Comparison of ENCODE assay signal across 9 cellular contexts in genomic region chr11:280762-281485, GRCh38. TPM values are rescaled to one million over a fixed set of nuclear protein-coding genes. Genes with fewer than 3 reads are reported as not detected.
DNase-seq lines count a peak whose midpoint lies in the region; ATAC-seq and TF ChIP-seq lines count a peak whose summit lies in the region.
"Had no signal": no experiment of that assay in that cellular context is flagged by ENCODE, and none has a peak within 500 bp of the region (broad histone marks: within the 10 kb centered on the region; RNA-seq: fewer than 3 reads in every experiment).

No MANE protein-coding gene starts in this region.

- H3K27me3 Mint-ChIP-seq in activated T-cell treated with anti-CD3 and anti-CD28 coated beads, Interleukin-2, amount 50 U/mL, for 72 hours (ENCODE audit: low read depth) = peaks cover 9% of the 10 kb centered on the region

- H3K27me3 ChIP-seq in heart left ventricle (peaks cover 39 to 94% (median 65%) of the 10 kb centered on the region in 9 donors), right lobe of liver (no peaks in the 10 kb centered on the region), thymus (ENCODE audit: control insufficient read depth, insufficient read depth) (peaks cover 58% of the 10 kb centered on the region), PC-9 (ENCODE audit: insufficient read depth, low read depth) (no peaks in the 10 kb centered on the region)

- CTCF ChIA-PET in PC-9 (lab: Charles Lee) = no interaction called here

- DNase-seq in heart left ventricle (peak in 3 of 5 donors; percentile 17 to 66 (median 30)), cardiac septum (ENCODE audit: low spot score) (no peak), right lobe of liver (peak; percentile 24 to 66 (median 51)), PC-9 (no peak), DMS79 treated with DMSO at 0.1 percent for 48 hours (lab: John Stamatoyannopoulos, UW) (no peak)
- peak; percentile 58 to 64 for DNase-seq in activated T-cell treated with anti-CD3 and anti-CD28 coated beads, Interleukin-2, amount 50 U/mL, for 72 hours

- peaks cover 4 to 8% of the 10 kb centered on the region in 2 donors for H3K9me3 Mint-ChIP-seq in activated T-cell treated with anti-CD3 and anti-CD28 coated beads, Interleukin-2, amount 50 U/mL, for 72 hours

- H3F3A ChIP-seq in PC-9 (ENCODE audit: insufficient read depth, low read depth) = no peaks in the 10 kb centered on the region

- intact Hi-C loops in heart left ventricle (cut with DNase I) = no loop called here
- intact Hi-C loops in cardiac septum (cut with DNase I) = no loop called here
- intact Hi-C loops in right lobe of liver (cut with DNase I) = no loop called here
- intact Hi-C loops in PC-9 (cut with micrococcal nuclease; ENCODE audit: unreplicated experiment) = no loop called here

- no peak overlapping the region for H3K27ac Mint-ChIP-seq in activated T-cell treated with anti-CD3 and anti-CD28 coated beads, Interleukin-2, amount 50 U/mL, for 72 hours

- 10 to 16% (median 12%) methylated on average over 19 to 71 of the region's 71 CpGs for WGBS in heart left ventricle, 4 donors
- WGBS in right lobe of liver (ENCODE audit: insufficient coverage, low coverage, low lambda C conversion rate, missing lambda C conversion rate) = 25% methylated on average over 26 of the region's 71 CpGs
- WGBS in thymus = 11% methylated on average over 71 of the region's 71 CpGs

- TF ChIP-seq CTCF in heart left ventricle (IDR thresholded peaks at IDR 0.05) = no peak
- TF ChIP-seq CTCF in right lobe of liver (IDR thresholded peaks at IDR 0.05) = no peak
- TF ChIP-seq CTCF in PC-9 (conservative IDR thresholded peaks at IDR 0.05) = no peak

- H3K4me3 ChIP-seq in heart left ventricle (peak overlapping the region in 5 of 12 donors; percentile 21 to 49 (median 32)), right lobe of liver (peak overlapping the region; percentile 41 to 62 (median 52)), thymus (ENCODE audit: low read length) (peak overlapping the region; percentile 41), PC-9 (no peak overlapping the region)

- peaks cover 67% of the 10 kb centered on the region for H3K4me1 Mint-ChIP-seq in activated T-cell treated with anti-CD3 and anti-CD28 coated beads, Interleukin-2, amount 50 U/mL, for 72 hours (ENCODE audit: low read depth)

- H3K79me2 ChIP-seq in PC-9 (ENCODE audit: low read depth) = no peaks in the 10 kb centered on the region

- peaks cover 8 to 25% of the 10 kb centered on the region in 2 donors for H3K36me3 Mint-ChIP-seq in activated T-cell treated with anti-CD3 and anti-CD28 coated beads, Interleukin-2, amount 50 U/mL, for 72 hours (ENCODE audit: insufficient read depth in 2 of 2)

- H2AFZ ChIP-seq in PC-9 = no peak overlapping the region

- no peak for TF ChIP-seq POLR2A in heart left ventricle (IDR thresholded peaks at IDR 0.05)
- no peak for TF ChIP-seq POLR2A in right lobe of liver (IDR thresholded peaks at IDR 0.05)

- no peak overlapping the region for H3K27ac ChIP-seq in heart left ventricle
- peak overlapping the region in 1 of 3 donors; percentile 43 for H3K27ac ChIP-seq in right lobe of liver
- peak overlapping the region; percentile 60 for H3K27ac ChIP-seq in thymus (ENCODE audit: low read depth)
- H3K27ac ChIP-seq in PC-9 = no peak overlapping the region

- peak overlapping the region; percentile 84 to 88 for H3K4me3 Mint-ChIP-seq in activated T-cell treated with anti-CD3 and anti-CD28 coated beads, Interleukin-2, amount 50 U/mL, for 72 hours

- H3K4me1 ChIP-seq in heart left ventricle = peaks cover 0 to 31% (median 16%) of the 10 kb centered on the region in 12 donors
- H3K4me1 ChIP-seq in right lobe of liver = peaks cover 0 to 14% (median 7%) of the 10 kb centered on the region in 4 donors
- H3K4me1 ChIP-seq in thymus (ENCODE audit: control insufficient read depth, insufficient read depth, low read length) = no peaks in the 10 kb centered on the region
- H3K4me1 ChIP-seq in PC-9 (replicated peaks; ENCODE audit: insufficient read depth) = no peaks in the 10 kb centered on the region

- no peak overlapping the region for H3K4me2 ChIP-seq in PC-9

- no peaks in the 10 kb centered on the region for H4K20me1 ChIP-seq in PC-9 (ENCODE audit: insufficient read depth)

- POLR2A ChIA-PET in PC-9 (lab: Charles Lee; ENCODE audit: unreplicated experiment) = interaction anchor here (0.5 kb wide), 1 partner anchor 13 kb away, joined by 3 read pairs; no protein-coding TSS in a partner anchor

- H3K9me2 ChIP-seq in PC-9 (ENCODE audit: insufficient read depth) = no peaks in the 10 kb centered on the region

- H3K36me3 ChIP-seq in heart left ventricle (no peaks in the 10 kb centered on the region), right lobe of liver (no peaks in the 10 kb centered on the region), thymus (ENCODE audit: control insufficient read depth, insufficient read depth) (no peaks in the 10 kb centered on the region), PC-9 (ENCODE audit: low read depth) (no peaks in the 10 kb centered on the region)

- ATAC-seq in heart left ventricle (no peak), right lobe of liver (no peak), HG02884 (IDR thresholded peaks at IDR 0.05; ENCODE audit: unreplicated experiment) (no peak)
- peak; percentile 35 to 56 for ATAC-seq in activated T-cell treated with anti-CD3 and anti-CD28 coated beads, Interleukin-2, amount 50 U/mL, for 72 hours (replicated peaks in 1 of 2)

- no TSS peak for BruUV-seq in PC-9 (replicated peaks; lab: Mats Ljungman, UMichigan)

- H3K9me3 ChIP-seq in heart left ventricle (peaks cover 0 to 3% (median 0%) of the 10 kb centered on the region in 12 donors), right lobe of liver (no peaks in the 10 kb centered on the region), thymus (ENCODE audit: control insufficient read depth) (peaks cover 1% of the 10 kb centered on the region), PC-9 (ENCODE audit: insufficient read depth, low read depth) (no peaks in the 10 kb centered on the region)

RNA-seq across cellular contexts. Expression of gene NLRP6, which starts 2.7 kb away (rescaled TPM):
- total RNA-seq in heart left ventricle (under 1 TPM in 4 of 9 donors, not detected in 5; 0.09 to 0.20 (median 0.16) TPM), cardiac septum (0.19 TPM), right lobe of liver (1 to 10 TPM in 4 of 6 experiments, under 1 TPM in 2; 0.22 to 6.2 (median 1.6) TPM), PC-9 (2021) (0.33 TPM in 1 of 2 replicates, not detected in the other)
- polyA plus RNA-seq in heart left ventricle (under 1 TPM in 1 of 2 donors, not detected in 1; 0.14 TPM), thymus (2.2 TPM)
- total RNA-seq in activated T-cell treated with anti-CD3 and anti-CD28 coated beads, Interleukin-2, amount 50 U/mL, for 72 hours = 1 to 10 TPM; 1.5 to 3.2 TPM

RNA-seq across cellular contexts. Expression of gene PGGHG, which starts 8.0 kb away (rescaled TPM):
- total RNA-seq in heart left ventricle = 10 to 100 TPM in 2 of 9 donors, 1 to 10 TPM in 7; 4.5 to 11.1 (median 6.2) TPM
- polyA plus RNA-seq in heart left ventricle = 10 to 100 TPM in 1 of 2 donors, 1 to 10 TPM in 1; 9.4 to 15.7 TPM
- 11.0 TPM for total RNA-seq in cardiac septum
- 100 to 1,000 TPM; 161 to 273 TPM for total RNA-seq in activated T-cell treated with anti-CD3 and anti-CD28 coated beads, Interleukin-2, amount 50 U/mL, for 72 hours
- total RNA-seq in right lobe of liver = 100 to 1,000 TPM in 1 of 6 experiments, 10 to 100 TPM in 4, 1 to 10 TPM in 1; 7.7 to 110 (median 13.8) TPM
- polyA plus RNA-seq in thymus = 900 TPM
- 68.6 and 76.9 TPM in 2 replicates for total RNA-seq in PC-9 (2021)

RNA-seq across cellular contexts. Expression of gene IFITM5, which starts 18.4 kb away (rescaled TPM):
- total RNA-seq in heart left ventricle = not detected
- polyA plus RNA-seq in heart left ventricle = not detected
- total RNA-seq in cardiac septum = not detected
- total RNA-seq in activated T-cell treated with anti-CD3 and anti-CD28 coated beads, Interleukin-2, amount 50 U/mL, for 72 hours = not detected
- total RNA-seq in right lobe of liver = not detected
- polyA plus RNA-seq in thymus = 0.25 TPM
- total RNA-seq in PC-9 (2021) = not detected in 2 replicates
- total RNA-seq: OCI-LY7 had no signal

RNA-seq across cellular contexts. Expression of gene IFITM2, which starts 26.7 kb away (rescaled TPM):
- total RNA-seq in heart left ventricle (100 to 1,000 TPM; 116 to 412 (median 149) TPM), cardiac septum (215 TPM), right lobe of liver (100 to 1,000 TPM; 157 to 624 (median 390) TPM), PC-9 (2021) (4.2 and 4.3 TPM in 2 replicates)
- polyA plus RNA-seq in heart left ventricle (100 to 1,000 TPM; 270 to 501 TPM), thymus (467 TPM)
- 100 to 1,000 TPM; 542 to 639 TPM for total RNA-seq in activated T-cell treated with anti-CD3 and anti-CD28 coated beads, Interleukin-2, amount 50 U/mL, for 72 hours

RNA-seq across cellular contexts. Expression of gene IFITM1, which starts 32.9 kb away (rescaled TPM):
- total RNA-seq in heart left ventricle (100 to 1,000 TPM in 6 of 9 donors, 10 to 100 TPM in 3; 61.3 to 277 (median 127) TPM), cardiac septum (123 TPM), right lobe of liver (100 to 1,000 TPM in 2 of 6 experiments, 10 to 100 TPM in 4; 15.7 to 159 (median 72.5) TPM), PC-9 (2021) (5.1 and 9.5 TPM in 2 replicates)
- polyA plus RNA-seq in heart left ventricle (100 to 1,000 TPM; 158 to 278 TPM), thymus (463 TPM)
- total RNA-seq in activated T-cell treated with anti-CD3 and anti-CD28 coated beads, Interleukin-2, amount 50 U/mL, for 72 hours = 100 to 1,000 TPM; 306 to 384 TPM

Comparison
In these comparisons a context has a peak if more than half of its experiments do, and no peak if none do; other contexts are left out.
1. DNase-seq: peak in heart left ventricle (3 of 5), activated T-cell treated with anti-CD3 and anti-CD28 coated beads, Interleukin-2, amount 50 U/mL, for 72 hours (2 of 2) and right lobe of liver (3 of 3); none in cardiac septum (single experiment), PC-9 (0 of 2) and DMS79 treated with DMSO at 0.1 percent for 48 hours (single experiment).
2. ATAC-seq: peak in activated T-cell treated with anti-CD3 and anti-CD28 coated beads, Interleukin-2, amount 50 U/mL, for 72 hours (2 of 2); none in heart left ventricle (0 of 4), right lobe of liver (0 of 4) and HG02884 (single experiment).